ENCODE assay signal across 22 cellular contexts in genomic region chr6:149203509-149203908, GRCh38.
A peak's percentile ranks its signal among the peaks of the same experiment; 100 is the strongest.
DNase-seq lines count a peak whose midpoint lies in the region; ATAC-seq lines count a peak whose summit lies in the region.
"Had no signal": no experiment of that assay in that cellular context is flagged by ENCODE, and none has a peak within 500 bp of the region (broad histone marks: within the 10 kb centered on the region; RNA-seq: fewer than 3 reads in every experiment).

No MANE protein-coding gene starts in this region.

- no peaks in the 10 kb centered on the region for H3K27me3 Mint-ChIP-seq in activated naive CD8-positive, alpha-beta T cell
- no peaks in the 10 kb centered on the region for H3K27me3 Mint-ChIP-seq in activated naive CD8-positive, alpha-beta T cell treated with anti-CD3 and anti-CD28 coated beads, Interleukin-2, amount 50 U/mL, for 24 hours
- no peaks in the 10 kb centered on the region for H3K27me3 Mint-ChIP-seq in activated T-helper 1 cell treated with anti-CD3 and anti-CD28 coated beads, Interleukin-12 subunit alpha, Interleukin-12 subunit beta, Interleukin-2, Interleukin-4 antibody, amounts not matched to agents 30 ng/mL and 10 ng/mL and 1 ng/mL, durations not matched to agents 14 hours and 24 hours and 36 hours (ENCODE audit: insufficient read depth)
- H3K27me3 Mint-ChIP-seq: B cell, IgD-negative memory B cell had no signal

- peak overlapping the region; percentile 27 for H3K4me3 Mint-ChIP-seq in activated naive CD8-positive, alpha-beta T cell
- H3K4me3 Mint-ChIP-seq in activated naive CD8-positive, alpha-beta T cell treated with anti-CD3 and anti-CD28 coated beads, Interleukin-2, amount 50 U/mL, for 24 hours = no peak overlapping the region
- H3K4me3 Mint-ChIP-seq in activated T-helper 1 cell treated with anti-CD3 and anti-CD28 coated beads, Interleukin-12 subunit alpha, Interleukin-12 subunit beta, Interleukin-2, Interleukin-4 antibody, amounts not matched to agents 30 ng/mL and 10 ng/mL and 1 ng/mL, durations not matched to agents 14 hours and 24 hours and 36 hours = peak overlapping the region; percentile 11
- H3K4me3 Mint-ChIP-seq: B cell, CD14-positive monocyte had no signal

- H3K27ac Mint-ChIP-seq in activated naive CD8-positive, alpha-beta T cell = peak overlapping the region; percentile 22
- no peak overlapping the region for H3K27ac Mint-ChIP-seq in activated naive CD8-positive, alpha-beta T cell treated with anti-CD3 and anti-CD28 coated beads, Interleukin-2, amount 50 U/mL, for 24 hours
- H3K27ac Mint-ChIP-seq in activated T-helper 1 cell treated with anti-CD3 and anti-CD28 coated beads, Interleukin-12 subunit alpha, Interleukin-12 subunit beta, Interleukin-2, Interleukin-4 antibody, amounts not matched to agents 30 ng/mL and 10 ng/mL and 1 ng/mL, durations not matched to agents 14 hours and 24 hours and 36 hours = peak overlapping the region; percentile 40
- H3K27ac Mint-ChIP-seq: B cell, IgD-negative memory B cell had no signal

- ATAC-seq in activated naive CD8-positive, alpha-beta T cell treated with anti-CD3 and anti-CD28 coated beads, Interleukin-2, amount 50 U/mL, for 24 hours = no peak

- H3K36me3 Mint-ChIP-seq in activated naive CD8-positive, alpha-beta T cell = peaks cover 17% of the 10 kb centered on the region
- H3K36me3 Mint-ChIP-seq in activated naive CD8-positive, alpha-beta T cell treated with anti-CD3 and anti-CD28 coated beads, Interleukin-2, amount 50 U/mL, for 24 hours (ENCODE audit: low read depth) = no peaks in the 10 kb centered on the region
- peaks cover 55% of the 10 kb centered on the region for H3K36me3 Mint-ChIP-seq in activated T-helper 1 cell treated with anti-CD3 and anti-CD28 coated beads, Interleukin-12 subunit alpha, Interleukin-12 subunit beta, Interleukin-2, Interleukin-4 antibody, amounts not matched to agents 30 ng/mL and 10 ng/mL and 1 ng/mL, durations not matched to agents 14 hours and 24 hours and 36 hours (ENCODE audit: low read depth)

- intact Hi-C loops in activated T-helper 1 cell treated with anti-CD3 and anti-CD28 coated beads, Interleukin-12 subunit alpha, Interleukin-12 subunit beta, Interleukin-2, Interleukin-4 antibody, amounts not matched to agents 30 ng/mL and 10 ng/mL and 1 ng/mL, durations not matched to agents 14 hours and 24 hours and 36 hours (cut with micrococcal nuclease) = no loop called here

- peaks cover 8% of the 10 kb centered on the region for H3K9me3 Mint-ChIP-seq in activated naive CD8-positive, alpha-beta T cell (ENCODE audit: low read depth)
- H3K9me3 Mint-ChIP-seq in activated naive CD8-positive, alpha-beta T cell treated with anti-CD3 and anti-CD28 coated beads, Interleukin-2, amount 50 U/mL, for 24 hours = peaks cover 13% of the 10 kb centered on the region
- H3K9me3 Mint-ChIP-seq in activated T-helper 1 cell treated with anti-CD3 and anti-CD28 coated beads, Interleukin-12 subunit alpha, Interleukin-12 subunit beta, Interleukin-2, Interleukin-4 antibody, amounts not matched to agents 30 ng/mL and 10 ng/mL and 1 ng/mL, durations not matched to agents 14 hours and 24 hours and 36 hours = peaks cover 34% of the 10 kb centered on the region
- H3K9me3 Mint-ChIP-seq: IgD-negative memory B cell had no signal

- H3K4me1 Mint-ChIP-seq in activated naive CD8-positive, alpha-beta T cell (ENCODE audit: low read depth) = peaks cover 20% of the 10 kb centered on the region
- H3K4me1 Mint-ChIP-seq in activated naive CD8-positive, alpha-beta T cell treated with anti-CD3 and anti-CD28 coated beads, Interleukin-2, amount 50 U/mL, for 24 hours = peaks cover 10% of the 10 kb centered on the region
- H3K4me1 Mint-ChIP-seq in activated T-helper 1 cell treated with anti-CD3 and anti-CD28 coated beads, Interleukin-12 subunit alpha, Interleukin-12 subunit beta, Interleukin-2, Interleukin-4 antibody, amounts not matched to agents 30 ng/mL and 10 ng/mL and 1 ng/mL, durations not matched to agents 14 hours and 24 hours and 36 hours (ENCODE audit: low read depth) = peaks cover 26% of the 10 kb centered on the region
- H3K4me1 Mint-ChIP-seq: B cell had no signal

- DNase-seq in NCI-H146 (lab: John Stamatoyannopoulos, UW) (peak; percentile 11), NCI-H146 treated with DMSO at 0.1 percent for 48 hours (lab: John Stamatoyannopoulos, UW; ENCODE audit: unreplicated experiment) (no peak), NCI-H82 treated with DMSO at 0.1 percent for 48 hours (lab: John Stamatoyannopoulos, UW; ENCODE audit: unreplicated experiment) (no peak), nucleus accumbens (lab: John Stamatoyannopoulos, UW) (no peak), cortex of kidney (lab: John Stamatoyannopoulos, UW) (no peak)
- DNase-seq in activated naive CD8-positive, alpha-beta T cell treated with anti-CD3 and anti-CD28 coated beads, Interleukin-2, amount 50 U/mL, for 24 hours = no peak
- DNase-seq in activated T-helper 1 cell treated with anti-CD3 and anti-CD28 coated beads, Interleukin-12 subunit alpha, Interleukin-12 subunit beta, Interleukin-2, Interleukin-4 antibody, amounts not matched to agents 30 ng/mL and 10 ng/mL and 1 ng/mL, durations not matched to agents 14 hours and 24 hours and 36 hours (ENCODE audit: low spot score) = no peak
- DNase-seq: Calu3, DMS153, DND-41, NCI-H1092, NCI-H1436, NCI-H1930, NCI-H2107, NCI-H526 treated with DMSO at 0.1 percent for 48 hours, OCI-M1, Peyer's patch, SIG-M5 had no signal
